ENCODE assay signal across 14 cellular contexts in genomic region chr5:8213701-8214240, GRCh38.
DNase-seq lines count a peak whose midpoint lies in the region; ATAC-seq and TF ChIP-seq lines count a peak whose summit lies in the region.
"Had no signal": no experiment of that assay in that cellular context is flagged by ENCODE, and none has a peak within 500 bp of the region (broad histone marks: within the 10 kb centered on the region; RNA-seq: fewer than 3 reads in every experiment).

No MANE protein-coding gene starts in this region.

- H3K4me2 ChIP-seq in Karpas-422 (ENCODE audit: low read depth, low read length, poor library complexity, severe bottlenecking), result no peak overlapping the region
- H3K4me2 ChIP-seq: GM23338 had no signal

- H3K79me2 ChIP-seq in Karpas-422 (ENCODE audit: low read length), result no peaks in the 10 kb centered on the region

- no peaks in the 10 kb centered on the region for H4K20me1 ChIP-seq in Karpas-422 (ENCODE audit: insufficient read depth, low read depth, low read length)

- TF ChIP-seq CTCF in mucosa of descending colon (IDR thresholded peaks at IDR 0.05), result no peak

- intact Hi-C loops in mucosa of descending colon (cut with DNase I, micrococcal nuclease), result no loop called here

- H3K9me3 ChIP-seq in Karpas-422 (ENCODE audit: low read length), result no peaks in the 10 kb centered on the region
- H3K9me3 ChIP-seq in mucosa of descending colon, result no peaks in the 10 kb centered on the region
- H3K9me3 ChIP-seq: BE2C had no signal

- no peak overlapping the region for H3K9ac ChIP-seq in Karpas-422 (ENCODE audit: low read length)

- peak; percentile 64 for ATAC-seq in mucosa of descending colon
- ATAC-seq: GM12878, GM23338 had no signal

- H3K4me3 ChIP-seq in Karpas-422 (ENCODE audit: low read length) (no peak overlapping the region), mucosa of descending colon (no peak overlapping the region)
- H3K4me3 ChIP-seq: GM12878, GM23338 had no signal

- H2AFZ ChIP-seq in Karpas-422 (ENCODE audit: low read length), result no peak overlapping the region
- H2AFZ ChIP-seq: GM23338 had no signal

- H3K27ac ChIP-seq in Karpas-422 (ENCODE audit: low read length) (no peak overlapping the region), substantia nigra (ENCODE audit: low read depth, low read length, poor library complexity, severe bottlenecking) (peak overlapping the region; percentile 27)
- H3K27ac ChIP-seq: C4-2B had no signal

- H3K27me3 ChIP-seq in Karpas-422 (ENCODE audit: low read length), result no peaks in the 10 kb centered on the region
- H3K27me3 ChIP-seq: BE2C had no signal

- DNase-seq in Karpas-422 (peak; percentile 28), hippocampal formation (lab: John Stamatoyannopoulos, UW) (peak; percentile 7 to 12), mucosa of descending colon (no peak), substantia nigra (lab: John Stamatoyannopoulos, UW) (peak in 10 of 49 donors; percentile 4 to 41 (median 7)), kidney glomerular epithelial cell (lab: John Stamatoyannopoulos, UW) (no peak), T-helper 1 cell (no peak)
- DNase-seq in stimulated activated naive CD4-positive, alpha-beta T cell (lab: John Stamatoyannopoulos, UW), result no peak
- DNase-seq: BE2C; CD4-positive, alpha-beta memory T cell; DMS79; H7 had no signal

- no peaks in the 10 kb centered on the region for H3K36me3 ChIP-seq in Karpas-422 (ENCODE audit: insufficient read depth, low read length)
- no peaks in the 10 kb centered on the region for H3K36me3 ChIP-seq in mucosa of descending colon (ENCODE audit: low read depth)
- H3K36me3 ChIP-seq: BE2C had no signal

- no peaks in the 10 kb centered on the region for H3K9me2 ChIP-seq in Karpas-422 (replicated peaks; ENCODE audit: insufficient read depth, low read length)

- H3K4me1 ChIP-seq in Karpas-422 (ENCODE audit: low read length) (no peaks in the 10 kb centered on the region), mucosa of descending colon (ENCODE audit: low read depth) (no peaks in the 10 kb centered on the region)
- H3K4me1 ChIP-seq: BE2C had no signal

Comparison
In these comparisons a context has a peak if more than half of its experiments do, and no peak if none do; other contexts are left out.
1. DNase-seq: peak in Karpas-422 (single experiment) and hippocampal formation (2 of 2); none in mucosa of descending colon (0 of 3), kidney glomerular epithelial cell (single experiment), T-helper 1 cell (0 of 5) and stimulated activated naive CD4-positive, alpha-beta T cell (0 of 6).